In the genomic region with DNA sequence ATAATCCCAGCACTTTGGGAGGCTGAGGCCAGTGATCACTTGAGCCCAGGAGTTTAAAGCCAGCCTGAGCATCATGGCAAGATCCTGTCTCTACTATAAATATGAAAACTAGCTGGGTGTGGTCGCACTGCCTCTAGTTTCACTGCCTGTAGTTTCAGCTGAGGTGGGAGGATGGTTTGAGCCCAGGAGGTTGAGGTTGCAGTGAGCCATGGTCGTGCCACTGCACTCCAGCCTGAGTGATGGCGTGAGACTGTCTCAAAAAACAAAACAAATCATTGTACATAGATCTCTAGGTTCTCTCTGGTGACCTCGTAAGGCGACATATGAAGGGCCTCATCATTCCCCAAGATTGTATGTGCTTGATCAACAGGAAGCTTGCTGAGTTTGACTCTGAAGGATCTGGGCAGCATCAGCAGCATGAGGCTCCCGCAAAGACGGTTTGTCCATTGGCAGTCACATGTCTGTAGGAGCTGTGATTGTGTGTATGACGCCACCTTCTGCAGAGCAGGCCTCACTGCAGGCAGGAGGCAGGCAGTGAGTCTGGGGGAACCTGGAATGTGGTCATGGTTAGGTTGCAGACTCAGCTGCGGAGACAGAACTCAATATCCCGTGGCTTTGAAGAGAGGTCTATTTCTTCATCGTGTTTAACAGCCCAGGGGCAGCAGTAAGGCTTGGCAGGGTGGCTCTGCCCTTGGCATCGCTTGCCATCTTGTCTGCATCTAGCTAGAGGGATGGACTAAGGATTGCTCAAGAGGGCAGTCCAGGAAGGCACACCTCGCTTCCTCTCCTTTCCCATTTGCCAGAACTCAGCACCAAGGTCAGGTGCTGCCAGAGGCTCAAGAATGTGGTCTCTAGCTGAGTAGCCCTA, we compare ENCODE assay signal across 9 cellular contexts. TPM values are rescaled to one million over a fixed set of nuclear protein-coding genes. Genes with fewer than 3 reads are reported as not detected.
DNase-seq lines count a peak whose midpoint lies in the region; ATAC-seq, FAIRE-seq and TF ChIP-seq lines count a peak whose summit lies in the region.
"Had no signal": no experiment of that assay in that cellular context is flagged by ENCODE, and none has a peak within 500 bp of the region (broad histone marks: within the 10 kb centered on the region; RNA-seq: fewer than 3 reads in every experiment).

No MANE protein-coding gene starts in this region.

- no peaks in the 10 kb centered on the region for H3K27me3 ChIP-seq in K562 (ENCODE audit: control insufficient read depth in 2 of 2, insufficient read depth in 2 of 2, low read length in 2 of 2)
- no peaks in the 10 kb centered on the region for H3K27me3 ChIP-seq in vagina

- H3K9me3 ChIP-seq in K562 (replicated peaks; ENCODE audit: control insufficient read depth, insufficient read depth, low read depth, low read length) (no peaks in the 10 kb centered on the region), vagina (no peaks in the 10 kb centered on the region)

- H3K4me3 ChIP-seq in K562, result no peak overlapping the region
- no peak overlapping the region for H3K4me3 ChIP-seq in vagina

- peak; percentile 61 to 78 (median 65) for TF ChIP-seq CTCF in K562 (IDR thresholded peaks at IDR 0.05 in 2 of 3, conservative IDR thresholded peaks at IDR 0.05 in 1 of 3; ENCODE audit: insufficient read depth in 2 of 3, low read depth in 1 of 3, low read length in 3 of 3)
- peak in 2 of 3 experiments; percentile 21 to 46 for TF ChIP-seq CTCF in vagina (IDR thresholded peaks at IDR 0.05)

- POLR2A ChIA-PET in K562 (lab: Yijun Ruan, JAX), result interaction anchor here (0.8 to 1.9 kb wide), 4 partner anchors 10 to 24 kb away, joined by 3 to 10 read pairs (median 4); a partner anchor contains a TSS

- H3K9ac ChIP-seq in K562 (ENCODE audit: insufficient read depth in 1 of 2, low read depth in 2 of 2, low read length in 2 of 2), result peak overlapping the region in 1 of 2 experiments; percentile 45; a peak in 1 of 4 replicates

- no peaks in the 10 kb centered on the region for H3K9me1 ChIP-seq in K562 (ENCODE audit: control insufficient read depth, insufficient read depth, low read length)

- no TSS peak for BruUV-seq in K562 (replicated peaks; lab: Mats Ljungman, UMichigan)

- TF ChIP-seq EP300 in K562 (IDR thresholded peaks at IDR 0.05; ENCODE audit: low read length), result no peak

- ATAC-seq in K562, result peak; percentile 85
- peak; percentile 85 for ATAC-seq in left lobe of liver
- ATAC-seq in HG02763 (IDR thresholded peaks at IDR 0.05; ENCODE audit: unreplicated experiment), result no peak

- intact Hi-C loops in K562 (cut with micrococcal nuclease), result no loop called here
- intact Hi-C loops in vagina (cut with DNase I), result no loop called here

- 0 out of 2 replicates have a peak, but pooled peaks cover 4% of the 10 kb centered on the region for H4K20me1 ChIP-seq in K562 (replicated peaks; ENCODE audit: control insufficient read depth, insufficient read depth, low read length)

- peak; percentile 51 for DNase-seq in ACHN
- DNase-seq in G401 (ENCODE audit: low spot score), result peak; percentile 68
- peak; percentile 9 for DNase-seq in NCI-H226
- DNase-seq in K562 (ENCODE audit: extremely low read depth in 1 of 4, low spot score in 3 of 4), result peak in 2 of 4 experiments; percentile 44 to 71
- DNase-seq in left lobe of liver (ENCODE audit: low spot score), result peak; percentile 67
- DNase-seq in vagina (ENCODE audit: extremely low spot score in 2 of 2), result no peak
- DNase-seq in activated CD4-positive, CD25-positive, alpha-beta regulatory T cell (lab: John Stamatoyannopoulos, UW), result no peak

- peak; percentile 50; the same call in 1 of the 2 replicates for TF ChIP-seq POLR2A in K562 (conservative IDR thresholded peaks at IDR 0.05)
- no peak for TF ChIP-seq POLR2A in vagina (IDR thresholded peaks at IDR 0.05)

- peak; percentile 55 for FAIRE-seq in K562 (lab: Jason Lieb, UNC)
- FAIRE-seq: islet of Langerhans had no signal

- H3K4me2 ChIP-seq in K562 (ENCODE audit: insufficient read depth, low read length), result no peak overlapping the region

- CTCF ChIA-PET in K562 (lab: Yijun Ruan, JAX; ENCODE audit: low intra/inter-chr PET ratio), result interaction anchor here (0.8 kb wide), 1 partner anchor 701 kb away, joined by 3 read pairs; no protein-coding TSS in a partner anchor

- H3K27ac ChIP-seq in K562 (ENCODE audit: extremely low read depth, low read depth, low read length), result no peak overlapping the region
- no peak overlapping the region for H3K27ac ChIP-seq in vagina

- in situ Hi-C loops in ACHN (cut with HindIII; ENCODE audit: low pct_ligation_motif_present, low pct_unique_long_range_greater_than_20kb, low sequenced_read_pairs), result no loop called here
- in situ Hi-C loops in G401 (cut with HindIII; ENCODE audit: low sequenced_read_pairs), result no loop called here
- in situ Hi-C loops in K562 (cut with MboI), result no loop called here

- no peaks in the 10 kb centered on the region for H3K79me2 ChIP-seq in K562 (ENCODE audit: control insufficient read depth, insufficient read depth, low read length)

- no peak overlapping the region for H2AFZ ChIP-seq in K562 (ENCODE audit: low read depth, low read length)

- H3K36me3 ChIP-seq in K562 (ENCODE audit: control insufficient read depth, insufficient read depth, low read length) (peaks cover 51% of the 10 kb centered on the region), vagina (peaks cover 0 to 48% of the 10 kb centered on the region in 2 donors)

- H3K4me1 ChIP-seq in K562 (replicated peaks in 1 of 2; ENCODE audit: control insufficient read depth in 2 of 2, insufficient read depth in 2 of 2, low read length in 2 of 2), result peaks cover 6% of the 10 kb centered on the region in 2 experiments; a peak in 3 of 5 replicates
- H3K4me1 ChIP-seq in vagina, result peaks cover 6% of the 10 kb centered on the region

- peak; percentile 57 to 73 for TF ChIP-seq RAD21 in K562 (CRISPR knock-in tag; conservative IDR thresholded peaks at IDR 0.05 in 1 of 2, IDR thresholded peaks at IDR 0.05 in 1 of 2)

- whole genome bisulfite sequencing in K562 (ENCODE audit: insufficient coverage, low coverage, missing lambda C conversion rate), result 81% methylated on average over 13 of the region's 13 CpGs

TF ChIP-seq in K562, 482 proteins besides CTCF, POLR2A, EP300 and RAD21 (continues in another document):
- TF ChIP-seq, protein P1, sequence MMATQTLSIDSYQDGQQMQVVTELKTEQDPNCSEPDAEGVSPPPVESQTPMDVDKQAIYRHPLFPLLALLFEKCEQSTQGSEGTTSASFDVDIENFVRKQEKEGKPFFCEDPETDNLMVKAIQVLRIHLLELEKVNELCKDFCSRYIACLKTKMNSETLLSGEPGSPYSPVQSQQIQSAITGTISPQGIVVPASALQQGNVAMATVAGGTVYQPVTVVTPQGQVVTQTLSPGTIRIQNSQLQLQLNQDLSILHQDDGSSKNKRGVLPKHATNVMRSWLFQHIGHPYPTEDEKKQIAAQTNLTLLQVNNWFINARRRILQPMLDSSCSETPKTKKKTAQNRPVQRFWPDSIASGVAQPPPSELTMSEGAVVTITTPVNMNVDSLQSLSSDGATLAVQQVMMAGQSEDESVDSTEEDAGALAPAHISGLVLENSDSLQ (IDR thresholded peaks at IDR 0.05), result no peak
- TF ChIP-seq ZNF143 (CRISPR knock-in tag; IDR thresholded peaks at IDR 0.05) (0 out of 2 replicates have a peak, but pooled peaks have one; percentile 3), KDM4B (IDR thresholded peaks at IDR 0.05; ENCODE audit: borderline replicate concordance in 2 of 2, low read depth in 1 of 2) (0 out of 4 replicates have a peak, but pooled peaks of 1 of the 2 experiments have one; percentile 24), XRCC4 (IDR thresholded peaks at IDR 0.05; ENCODE audit: extremely low read depth, insufficient read depth, insufficient read length) (no peak), POLR2G (IDR thresholded peaks at IDR 0.05; ENCODE audit: low read depth, low read length) (peak; percentile 31; the same call in 1 of the 2 replicates)

RNA-seq across cellular contexts. Expression of a gene that starts 13.9 kb away (rescaled TPM):
- 251 and 334 TPM in 2 replicates for total RNA-seq in G401 (2014; rRNA removed; shearing (Covaris generic))
- total RNA-seq in K562 (2011; cell fraction: chromatin; rRNA removed; ENCODE audit: low replicate concordance), result 87.2 and 88.1 TPM in 2 replicates
- 116 and 117 TPM in 2 replicates for total RNA-seq in K562 (2011; cell fraction: nucleolus; rRNA removed)
- 142 and 177 TPM in 2 replicates for total RNA-seq in K562 (2011; cell fraction: nucleoplasm; rRNA removed)
- total RNA-seq in K562 (2014; rRNA removed) (331 and 367 TPM in 2 replicates), K562 (2014; rRNA removed; fragmentation: Illumina TruSeq; extraction: Trizol) (629 and 685 TPM in 2 replicates), K562 (2015; rRNA removed; fragmentation: Illumina TruSeq; extraction: Trizol) (525 and 540 TPM in 2 replicates), K562 (2021) (509 and 580 TPM in 2 replicates), left lobe of liver (86.8 TPM), vagina (133 TPM)
- polyA plus RNA-seq in K562 (2011; rRNA removed) (907 and 1,058 TPM in 2 replicates), K562 (2014; fragmentation: Illumina TruSeq; extraction: Trizol) (919 and 926 TPM in 2 replicates), K562 (2014; fragmentation: Nextera tagmentation; extraction: Ambion mirVana) (1,000 to 10,000 TPM; 2,628 to 2,722 TPM), K562 (2014; rRNA removed) (749 and 808 TPM in 2 replicates)
- 395 and 662 TPM in 2 replicates for polyA plus RNA-seq in K562 (2011; cell fraction: cytosol; rRNA removed)
- polyA plus RNA-seq in K562 (2011; cell fraction: nucleus; rRNA removed), result 197 and 359 TPM in 2 replicates
- polyA plus RNA-seq in K562 (2012), result 622 and 679 TPM in 2 replicates
- 421 and 488 TPM in 2 replicates for polyA minus RNA-seq in K562 (2011; rRNA and poly(A)+ RNA removed)
- 112 and 139 TPM in 2 replicates for polyA minus RNA-seq in K562 (2011; cell fraction: cytosol; rRNA and poly(A)+ RNA removed)
- polyA minus RNA-seq in K562 (2011; cell fraction: nucleus; rRNA and poly(A)+ RNA removed), result 67.7 and 113 TPM in 2 replicates

Comparison
In these comparisons a context has a peak if more than half of its experiments do, and no peak if none do; other contexts are left out.
1. DNase-seq: peak in ACHN (single experiment), G401 (single experiment), NCI-H226 (single experiment) and left lobe of liver (single experiment); none in vagina (0 of 2) and activated CD4-positive, CD25-positive, alpha-beta regulatory T cell (0 of 4).